ENCODE assay signal across 2 cellular contexts in the genomic region with DNA sequence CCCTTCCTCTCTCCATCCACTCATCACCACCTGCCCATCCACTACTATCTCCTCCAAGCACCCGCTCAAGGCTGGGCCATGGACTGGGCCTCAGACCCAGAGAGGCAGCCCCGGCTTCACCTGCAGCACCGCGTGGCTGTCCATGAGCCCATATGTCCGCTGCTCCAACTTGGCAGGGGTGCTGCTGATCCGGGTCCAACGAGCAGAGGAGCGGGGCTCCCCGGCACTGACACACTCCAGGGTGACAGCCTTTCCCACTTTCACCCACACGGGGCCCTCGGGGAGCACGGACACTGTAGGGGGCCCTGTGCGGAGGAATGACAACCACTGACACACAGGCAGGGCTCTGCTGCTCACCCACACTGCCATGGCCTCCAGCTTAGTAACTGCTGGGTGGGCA.
TF ChIP-seq lines count a peak whose summit lies in the region.

No MANE protein-coding gene starts in this region.

TF ChIP-seq in HepG2, 621 proteins besides CTCF, POLR2A, EP300 and RAD21:
- TF ChIP-seq STAG1 (CRISPR knock-in tag; IDR thresholded peaks at IDR 0.05): peak; percentile 27; the same call in 1 of the 2 replicates
- TF ChIP-seq, protein P1, sequence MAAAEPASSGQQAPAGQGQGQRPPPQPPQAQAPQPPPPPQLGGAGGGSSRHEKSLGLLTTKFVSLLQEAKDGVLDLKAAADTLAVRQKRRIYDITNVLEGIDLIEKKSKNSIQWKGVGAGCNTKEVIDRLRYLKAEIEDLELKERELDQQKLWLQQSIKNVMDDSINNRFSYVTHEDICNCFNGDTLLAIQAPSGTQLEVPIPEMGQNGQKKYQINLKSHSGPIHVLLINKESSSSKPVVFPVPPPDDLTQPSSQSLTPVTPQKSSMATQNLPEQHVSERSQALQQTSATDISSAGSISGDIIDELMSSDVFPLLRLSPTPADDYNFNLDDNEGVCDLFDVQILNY (CRISPR knock-in tag; conservative IDR thresholded peaks at IDR 0.05): no peak

TF ChIP-seq in K562, 482 proteins besides CTCF, POLR2A, EP300 and RAD21:
- TF ChIP-seq POLR2G (IDR thresholded peaks at IDR 0.05; ENCODE audit: low read depth, low read length): peak; percentile 49
- TF ChIP-seq SMAD3 (CRISPR knock-in tag; conservative IDR thresholded peaks at IDR 0.05): no peak
- TF ChIP-seq ZNF263 (CRISPR knock-in tag; IDR thresholded peaks at IDR 0.05; ENCODE audit: borderline replicate concordance): 0 out of 2 replicates have a peak, but pooled peaks have one; percentile 35
- TF ChIP-seq NR1H2 (CRISPR knock-in tag; IDR thresholded peaks at IDR 0.05): no peak
- no peak for TF ChIP-seq POU5F1 (IDR thresholded peaks at IDR 0.05; ENCODE audit: borderline replicate concordance, low read depth, low read length, partially characterized antibody)
- TF ChIP-seq, protein P2, sequence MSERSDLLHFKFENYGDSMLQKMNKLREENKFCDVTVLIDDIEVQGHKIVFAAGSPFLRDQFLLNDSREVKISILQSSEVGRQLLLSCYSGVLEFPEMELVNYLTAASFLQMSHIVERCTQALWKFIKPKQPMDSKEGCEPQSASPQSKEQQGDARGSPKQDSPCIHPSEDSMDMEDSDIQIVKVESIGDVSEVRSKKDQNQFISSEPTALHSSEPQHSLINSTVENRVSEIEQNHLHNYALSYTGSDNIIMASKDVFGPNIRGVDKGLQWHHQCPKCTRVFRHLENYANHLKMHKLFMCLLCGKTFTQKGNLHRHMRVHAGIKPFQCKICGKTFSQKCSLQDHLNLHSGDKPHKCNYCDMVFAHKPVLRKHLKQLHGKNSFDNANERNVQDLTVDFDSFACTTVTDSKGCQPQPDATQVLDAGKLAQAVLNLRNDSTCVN (CRISPR knock-in tag; IDR thresholded peaks at IDR 0.05): 0 out of 2 replicates have a peak, but pooled peaks have one; percentile 39
- TF ChIP-seq SMC3 (conservative IDR thresholded peaks at IDR 0.05; ENCODE audit: insufficient read depth, low read depth, low read length): 0 out of 2 replicates have a peak, but pooled peaks have one; percentile 11
TF ChIP-seq in K562: peak in this region for 4.
